22 cellular contexts compared by ENCODE assay signal in the genomic region with DNA sequence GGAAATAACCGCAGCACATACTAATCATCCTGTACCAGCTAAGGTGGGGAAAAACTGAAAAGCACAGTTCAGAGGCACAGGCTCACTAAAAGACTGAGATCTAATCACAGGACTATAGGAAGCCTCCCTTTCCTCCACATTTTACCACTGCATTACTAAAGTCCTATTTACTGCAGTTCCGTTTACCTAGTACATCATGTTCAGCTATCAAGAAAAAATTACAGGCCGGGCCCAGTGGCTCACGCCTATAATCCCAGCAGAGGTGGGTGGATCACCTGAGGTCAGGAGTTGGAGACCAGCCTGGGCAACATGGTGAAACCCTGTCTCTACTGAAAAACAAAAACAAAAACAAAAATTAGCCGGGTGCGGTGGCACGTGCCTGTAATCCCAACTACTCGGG.
"Had no signal": no experiment of that assay in that cellular context is flagged by ENCODE, and none has a peak within 500 bp of the region (broad histone marks: within the 10 kb centered on the region; RNA-seq: fewer than 3 reads in every experiment).

No MANE protein-coding gene starts in this region.

- H3K79me2 ChIP-seq: hepatocyte had no signal

- H3K36me3 ChIP-seq: colonic mucosa, right atrium auricular region, suprapubic skin, thyroid gland had no signal

- H3K4me1 Mint-ChIP-seq: naive thymus-derived CD8-positive, alpha-beta T cell; neural crest cell; stimulated activated effector memory CD8-positive, alpha-beta T cell treated with anti-CD3 and anti-CD28 coated beads, Interleukin-12 subunit alpha, Interleukin-12 subunit beta, amount 100 ng/mL, for 72 hours had no signal

- DNase-seq: cerebellar nuclear complex; colonic mucosa; dermis blood vessel endothelial cell; foreskin keratinocyte; head of caudate nucleus; kidney; left cardiac atrium; left ventricle myocardium superior; mesendoderm; naive thymus-derived CD8-positive, alpha-beta T cell; posterior cingulate gyrus; stimulated activated CD4-positive, alpha-beta T cell treated with anti-CD3 and anti-CD28 coated beads, Interleukin-4, amount 100 ng/mL, for 1 hour; stimulated activated CD8-positive, alpha-beta memory T cell treated with anti-CD3 and anti-CD28 coated beads, Interleukin-4, amount 100 ng/mL, for 48 hours; stimulated activated naive CD8-positive, alpha-beta T cell treated with anti-CD3 and anti-CD28 coated beads, Interleukin-15, Interleukin-2, amounts not matched to agents 100 U/mL and 50 U/mL, for 24 hours; thyroid gland had no signal

- H3K4me2 ChIP-seq: hepatocyte, smooth muscle cell had no signal

- H3K27ac Mint-ChIP-seq: stimulated activated effector memory CD8-positive, alpha-beta T cell treated with anti-CD3 and anti-CD28 coated beads, Interleukin-12 subunit alpha, Interleukin-12 subunit beta, amount 100 ng/mL, for 72 hours had no signal

- H3K4me3 ChIP-seq: colonic mucosa, hepatocyte, lung, right atrium auricular region, smooth muscle cell, suprapubic skin, thyroid gland had no signal

- H3K36me3 Mint-ChIP-seq: stimulated activated effector memory CD8-positive, alpha-beta T cell treated with anti-CD3 and anti-CD28 coated beads, Interleukin-12 subunit alpha, Interleukin-12 subunit beta, amount 100 ng/mL, for 72 hours had no signal

- ATAC-seq: foreskin keratinocyte; left cardiac atrium; left ventricle myocardium superior; naive thymus-derived CD8-positive, alpha-beta T cell; stimulated activated effector memory CD8-positive, alpha-beta T cell treated with anti-CD3 and anti-CD28 coated beads, Interleukin-12 subunit alpha, Interleukin-12 subunit beta, amount 100 ng/mL, for 72 hours; stimulated activated naive CD8-positive, alpha-beta T cell treated with anti-CD3 and anti-CD28 coated beads, Interleukin-15, Interleukin-2, amounts not matched to agents 100 U/mL and 50 U/mL, for 24 hours had no signal

- H3K27ac ChIP-seq: colonic mucosa, foreskin keratinocyte, right atrium auricular region, suprapubic skin, thyroid gland had no signal

- H3K9me3 Mint-ChIP-seq: neural crest cell; stimulated activated effector memory CD8-positive, alpha-beta T cell treated with anti-CD3 and anti-CD28 coated beads, Interleukin-12 subunit alpha, Interleukin-12 subunit beta, amount 100 ng/mL, for 72 hours had no signal

- H3K4me3 Mint-ChIP-seq: naive thymus-derived CD8-positive, alpha-beta T cell; neural crest cell; stimulated activated effector memory CD8-positive, alpha-beta T cell treated with anti-CD3 and anti-CD28 coated beads, Interleukin-12 subunit alpha, Interleukin-12 subunit beta, amount 100 ng/mL, for 72 hours had no signal

- H3K4me1 ChIP-seq: colonic mucosa, right atrium auricular region, suprapubic skin, thyroid gland had no signal

- H3K27me3 ChIP-seq: colonic mucosa, foreskin keratinocyte, hepatocyte, right atrium auricular region, suprapubic skin, thyroid gland had no signal

- H3K9me3 ChIP-seq: colonic mucosa, right atrium auricular region, suprapubic skin, thyroid gland had no signal

- H2AFZ ChIP-seq: hepatocyte had no signal
